In genomic region chr19:11506101-11506555, GRCh38 we compare ENCODE assay signal across 8 cellular contexts. TPM values are rescaled to one million over a fixed set of nuclear protein-coding genes. Genes with fewer than 3 reads are reported as not detected.
DNase-seq lines count a peak whose midpoint lies in the region; ATAC-seq and TF ChIP-seq lines count a peak whose summit lies in the region.

No MANE protein-coding gene starts in this region.

- H3K27me3 ChIP-seq in rectal smooth muscle tissue (ENCODE audit: control insufficient read depth, insufficient read depth, low read length): no peaks in the 10 kb centered on the region

- DNase-seq in SK-N-MC (ENCODE audit: low read depth, low spot score) (no peak), fibroblast of villous mesenchyme (ENCODE audit: low read depth) (no peak), NCI-H748 (lab: John Stamatoyannopoulos, UW; ENCODE audit: unreplicated experiment) (no peak)
- DNase-seq in stimulated activated CD4-positive, alpha-beta T cell treated with anti-CD3 and anti-CD28 coated beads, Interleukin-12 subunit alpha, Interleukin-12 subunit beta, amount 100 ng/mL, for 4 hours: no peak
- DNase-seq in activated CD4-positive, alpha-beta T cell treated with anti-CD3 and anti-CD28 coated beads for 48 hours: no peak

- H3K4me1 ChIP-seq in rectal smooth muscle tissue (ENCODE audit: control insufficient read depth, insufficient read depth, low read length): peaks cover 3% of the 10 kb centered on the region

- peak overlapping the region; percentile 68 for H3K27ac ChIP-seq in SK-N-MC
- H3K27ac ChIP-seq in rectal smooth muscle tissue (ENCODE audit: low read depth, low read length): peak overlapping the region; percentile 95

- no peaks in the 10 kb centered on the region; the same call in 1 of the 2 replicates for H3K36me3 ChIP-seq in SK-N-MC (ENCODE audit: insufficient read depth, low read length)
- H3K36me3 ChIP-seq in rectal smooth muscle tissue (ENCODE audit: control insufficient read depth, insufficient read depth, low read length): peaks cover 2% of the 10 kb centered on the region

- H3K9ac ChIP-seq in SK-N-MC (ENCODE audit: insufficient read length) (peak overlapping the region; percentile 47), rectal smooth muscle tissue (ENCODE audit: low read length) (peak overlapping the region; percentile 25)

- H3K9me3 ChIP-seq in SK-N-MC (ENCODE audit: low read depth, low read length): no peaks in the 10 kb centered on the region

- peak; percentile 20 for ATAC-seq in GM19025 (IDR thresholded peaks at IDR 0.05; ENCODE audit: low read depth, unreplicated experiment)
- peak; percentile 28 for ATAC-seq in HG02870 (IDR thresholded peaks at IDR 0.05; ENCODE audit: unreplicated experiment)

- TF ChIP-seq CTCF in fibroblast of villous mesenchyme (IDR thresholded peaks at IDR 0.05; ENCODE audit: insufficient read depth, low read depth, low read length): no peak

- peak overlapping the region; percentile 93 for H3K4me3 ChIP-seq in SK-N-MC
- peak overlapping the region; percentile 71 for H3K4me3 ChIP-seq in fibroblast of villous mesenchyme (ENCODE audit: low read depth, low read length)
- H3K4me3 ChIP-seq in rectal smooth muscle tissue (ENCODE audit: low read length): peak overlapping the region; percentile 69

RNA-seq across cellular contexts. Expression of gene ZNF653, which starts 0.5 kb away (rescaled TPM):
- total RNA-seq in fibroblast of villous mesenchyme: 3.9 and 4.7 TPM in 2 replicates

RNA-seq across cellular contexts. Expression of gene ECSIT, which starts 22.8 kb away (rescaled TPM):
- total RNA-seq in fibroblast of villous mesenchyme: 22.9 and 27.4 TPM in 2 replicates

RNA-seq across cellular contexts. Expression of gene ELAVL3, which starts 25.3 kb away (rescaled TPM):
- total RNA-seq in fibroblast of villous mesenchyme: not detected in 2 replicates

RNA-seq across cellular contexts. Expression of gene CNN1, which starts 32.5 kb away (rescaled TPM):
- 61.3 and 148 TPM in 2 replicates for total RNA-seq in fibroblast of villous mesenchyme

RNA-seq across cellular contexts. Expression of gene ELOF1, which starts 52.9 kb away (rescaled TPM):
- total RNA-seq in fibroblast of villous mesenchyme: 31.1 and 36.7 TPM in 2 replicates
